ENCODE assay signal across 11 cellular contexts in the genomic region with DNA sequence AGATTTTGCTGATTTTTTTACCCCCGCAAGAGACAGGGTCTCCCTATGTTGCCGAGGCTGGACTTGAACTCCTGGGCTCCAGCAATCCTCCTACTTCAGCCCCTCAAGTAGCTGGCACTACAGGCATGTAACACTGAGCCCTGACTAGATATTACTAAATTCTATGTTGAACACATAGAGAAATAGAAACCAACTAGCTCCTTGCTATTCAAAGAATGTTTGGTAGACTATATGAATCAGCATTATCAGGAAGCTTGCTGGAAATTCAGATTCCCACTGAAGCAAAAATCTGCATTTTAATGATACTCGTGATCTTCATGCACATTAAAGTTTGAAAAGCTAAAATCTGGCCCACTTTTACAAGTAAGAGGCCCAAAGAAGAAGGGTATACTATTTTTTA.
"Had no signal": no experiment of that assay in that cellular context is flagged by ENCODE, and none has a peak within 500 bp of the region (broad histone marks: within the 10 kb centered on the region; RNA-seq: fewer than 3 reads in every experiment).

No MANE protein-coding gene starts in this region.

- H3K36me3 ChIP-seq: colonic mucosa had no signal

- H3K27ac Mint-ChIP-seq: stimulated activated memory B cell treated with anti-CD40 and anti-IgM and Interleukin-4, amounts not matched to agents 10 μg/mL and 1 μg/mL and 100 μg/mL, for 72 hours; T-helper 17 cell had no signal

- H3K9me3 Mint-ChIP-seq: stimulated activated memory B cell treated with anti-CD40 and anti-IgM and Interleukin-4, amounts not matched to agents 10 μg/mL and 1 μg/mL and 100 μg/mL, for 72 hours had no signal

- H3K4me3 Mint-ChIP-seq: stimulated activated memory B cell treated with anti-CD40 and anti-IgM and Interleukin-4, amounts not matched to agents 10 μg/mL and 1 μg/mL and 100 μg/mL, for 72 hours; T-helper 17 cell had no signal

- DNase-seq: activated CD4-positive, alpha-beta T cell treated with anti-CD3 and anti-CD28 coated beads, Interleukin-2, amount 50 U/mL, for 1 hour; activated CD4-positive, CD25-positive, alpha-beta regulatory T cell; colonic mucosa; effector CD8-positive, alpha-beta T cell; gastrocnemius medialis; heart right ventricle; left cardiac atrium; midbrain; T-helper 17 cell had no signal

- H3K4me1 ChIP-seq: colonic mucosa, gastrocnemius medialis had no signal

- H3K27me3 ChIP-seq: colonic mucosa, gastrocnemius medialis, heart right ventricle had no signal

- H3K27me3 Mint-ChIP-seq: stimulated activated memory B cell treated with anti-CD40 and anti-IgM and Interleukin-4, amounts not matched to agents 10 μg/mL and 1 μg/mL and 100 μg/mL, for 72 hours; T-helper 17 cell had no signal

- H3K27ac ChIP-seq: colonic mucosa, gastrocnemius medialis, heart right ventricle had no signal

- H3K9me3 ChIP-seq: colonic mucosa, gastrocnemius medialis, heart right ventricle had no signal

- H3K4me3 ChIP-seq: colonic mucosa, gastrocnemius medialis, heart right ventricle, lung had no signal

- ATAC-seq: gastrocnemius medialis, heart right ventricle, left cardiac atrium, T-helper 17 cell had no signal
